8 cellular contexts compared by ENCODE assay signal in the genomic region with DNA sequence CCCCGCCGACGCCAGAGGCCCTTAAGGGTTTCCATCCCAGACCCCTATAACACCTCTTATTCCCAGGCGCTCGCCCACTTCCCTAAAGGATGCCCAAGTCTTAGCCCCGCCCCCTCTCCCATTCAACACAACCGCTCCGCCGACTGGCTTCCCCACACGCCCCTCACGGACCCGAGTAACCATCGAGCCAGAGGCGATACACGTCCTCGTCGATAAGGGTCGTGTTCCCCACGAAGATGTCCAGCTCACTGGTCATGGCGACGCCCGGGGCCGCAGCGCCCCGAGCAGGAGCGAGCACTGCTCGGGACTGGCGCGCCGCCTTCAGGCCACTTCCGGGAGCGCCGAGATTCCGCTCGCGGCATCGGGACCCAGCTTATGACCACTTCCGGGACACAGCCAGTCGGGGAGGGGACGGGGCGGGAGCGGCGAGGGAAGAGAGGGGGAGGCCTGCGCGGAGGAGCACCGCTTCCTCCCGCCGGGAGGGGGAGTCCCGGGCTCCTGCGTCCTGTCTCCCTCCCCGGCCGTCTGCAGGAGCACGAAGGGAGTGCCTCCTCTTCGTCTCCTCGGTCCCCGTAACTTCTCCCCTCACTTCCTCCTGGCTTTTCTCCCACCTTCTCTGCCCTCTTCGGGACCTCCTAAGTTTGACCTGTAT. TPM values are rescaled to one million over a fixed set of nuclear protein-coding genes. Genes with fewer than 3 reads are reported as not detected.
DNase-seq lines count a peak whose midpoint lies in the region; ATAC-seq and TF ChIP-seq lines count a peak whose summit lies in the region.

A gene (minus strand): TSS at position 309 of the 652 bp plus-strand sequence. CDS start 53 bp downstream, at position 256.

- WGBS in testis, 2 donors: 1% methylated on average over 21 to 57 of the region's 57 CpGs

- peak within 1 kb of the TSS; percentile 88 for H2AFZ ChIP-seq in osteoblast (ENCODE audit: low read length)

- peak; percentile 67 for TF ChIP-seq POLR2A in testis (IDR thresholded peaks at IDR 0.05)

- H3K4me2 ChIP-seq in osteoblast (ENCODE audit: insufficient read depth, low read length): peak within 1 kb of the TSS; percentile 100

- peak; percentile 89 for TF ChIP-seq CTCF in HFFc6 (IDR thresholded peaks at IDR 0.05)
- TF ChIP-seq CTCF in osteoblast (IDR thresholded peaks at IDR 0.05; ENCODE audit: extremely low read depth, low read depth, low read length): peak; percentile 72
- peak; percentile 74 to 93 (median 89) for TF ChIP-seq CTCF in testis (IDR thresholded peaks at IDR 0.05)

- peak within 1 kb of the TSS; percentile 97 for H3K4me3 Mint-ChIP-seq in HFFc6

- peaks cover 17% of the 10 kb centered on the region for H3K9me3 Mint-ChIP-seq in HFFc6
- H3K9me3 Mint-ChIP-seq in activated naive CD4-positive, alpha-beta T cell treated with anti-CD3 and anti-CD28 coated beads, Interleukin-2, amount 50 U/mL, for 72 hours: no peaks in the 10 kb centered on the region

- peak within 1 kb of the TSS; percentile 98 for H3K27ac ChIP-seq in osteoblast (ENCODE audit: low read depth, low read length)
- H3K27ac ChIP-seq in testis: peak within 1 kb of the TSS; percentile 91 to 97

- H3K4me1 ChIP-seq in osteoblast (ENCODE audit: insufficient read depth, low read length) (peaks cover 48% of the 10 kb centered on the region), testis (peaks cover 38% of the 10 kb centered on the region)

- peaks cover 45% of the 10 kb centered on the region for H4K20me1 ChIP-seq in osteoblast (ENCODE audit: insufficient read depth, low read length)

- no peaks in the 10 kb centered on the region for H3K9me3 ChIP-seq in osteoblast (ENCODE audit: low read depth, low read length)
- H3K9me3 ChIP-seq in testis: no peaks in the 10 kb centered on the region

- H3K27ac Mint-ChIP-seq in HFFc6: peak within 1 kb of the TSS; percentile 95
- H3K27ac Mint-ChIP-seq in activated naive CD4-positive, alpha-beta T cell treated with anti-CD3 and anti-CD28 coated beads, Interleukin-2, amount 50 U/mL, for 72 hours: peak within 1 kb of the TSS; percentile 97 to 98

- peaks cover 61% of the 10 kb centered on the region for H3K4me1 Mint-ChIP-seq in HFFc6 (ENCODE audit: low read depth)

- H3K27me3 ChIP-seq in osteoblast (ENCODE audit: insufficient read depth, low read length): no peaks in the 10 kb centered on the region
- no peaks in the 10 kb centered on the region for H3K27me3 ChIP-seq in testis

- DNase-seq in GDM1 (lab: John Stamatoyannopoulos, UW) (peak; percentile 93), HFFc6 (peak; percentile 95), NCI-H1105 (lab: John Stamatoyannopoulos, UW) (peak; percentile 95), SKM-1 (lab: John Stamatoyannopoulos, UW; ENCODE audit: unreplicated experiment) (peak; percentile 95), glomerular visceral epithelial cell (ENCODE audit: extremely low spot score) (peak; percentile 97), osteoblast (ENCODE audit: insufficient read length, low spot score, missing footprints) (peak; percentile 100), testis (peak; percentile 97)
- DNase-seq in activated naive CD4-positive, alpha-beta T cell treated with anti-CD3 and anti-CD28 coated beads, Interleukin-2, amount 50 U/mL, for 72 hours (ENCODE audit: low spot score in 2 of 2): peak; percentile 95 to 96

- H3K36me3 ChIP-seq in osteoblast (ENCODE audit: insufficient read depth, low read length) (peaks cover 49% of the 10 kb centered on the region), testis (ENCODE audit: low read depth, missing control alignments) (no peaks in the 10 kb centered on the region)

- peaks cover 32% of the 10 kb centered on the region for H3K36me3 Mint-ChIP-seq in HFFc6 (ENCODE audit: low read depth)
- peaks cover 21 to 24% of the 10 kb centered on the region in 2 donors for H3K36me3 Mint-ChIP-seq in activated naive CD4-positive, alpha-beta T cell treated with anti-CD3 and anti-CD28 coated beads, Interleukin-2, amount 50 U/mL, for 72 hours

- intact Hi-C loops in testis (cut with DNase I; ENCODE audit: low total_unique reads): loop anchor here (10.0 kb wide), 1 partner anchor 97 kb away; no protein-coding TSS in a partner anchor

- ATAC-seq in activated naive CD4-positive, alpha-beta T cell treated with anti-CD3 and anti-CD28 coated beads, Interleukin-2, amount 50 U/mL, for 72 hours: peak; percentile 72 to 75

- H3K79me2 ChIP-seq in osteoblast (ENCODE audit: insufficient read depth, low read length): peaks cover 63% of the 10 kb centered on the region

- peaks cover 65% of the 10 kb centered on the region for H3K27me3 Mint-ChIP-seq in HFFc6 (ENCODE audit: insufficient read depth)

- peak within 1 kb of the TSS; percentile 95 for H3K4me3 ChIP-seq in osteoblast (ENCODE audit: insufficient read depth, low read length)
- peak within 1 kb of the TSS; percentile 73 to 83 for H3K4me3 ChIP-seq in testis

RNA-seq across cellular contexts. Expression of the gene that starts here (rescaled TPM):
- total RNA-seq in HFFc6 (2021; fragmentation: NEBNext Ultra II Directional; extraction: Animal tissue kit (Norgen Biotek cat#: 25700)): 100 to 1,000 TPM; 117 to 145 (median 135) TPM
- total RNA-seq in activated naive CD4-positive, alpha-beta T cell treated with anti-CD3 and anti-CD28 coated beads, Interleukin-2, amount 50 U/mL, for 72 hours: 100 to 1,000 TPM in 1 of 2 donors, 10 to 100 TPM in 1; 69.4 to 101 TPM
- total RNA-seq in osteoblast (129 and 151 TPM in 2 replicates), testis (100 to 1,000 TPM; 144 to 149 TPM)
- 131 TPM for polyA plus RNA-seq in testis (ENCODE audit: insufficient read depth, low read depth, low replicate concordance)

Comparison
In these comparisons a context has a peak if more than half of its experiments do, and no peak if none do; other contexts are left out.
1. Peak in every context shown above with its lines: DNase-seq, ATAC-seq, H3K4me3 ChIP-seq and H3K27ac ChIP-seq.